In genomic region chr22:21922370-21923162, GRCh38 we compare ENCODE assay signal across 22 cellular contexts.
"Had no signal": no experiment of that assay in that cellular context is flagged by ENCODE, and none has a peak within 500 bp of the region (broad histone marks: within the 10 kb centered on the region; RNA-seq: fewer than 3 reads in every experiment).

No MANE protein-coding gene starts in this region.

- H3K27me3 ChIP-seq: esophagus squamous epithelium, gastrocnemius medialis, testis had no signal

- ATAC-seq: activated naive CD8-positive, alpha-beta T cell treated with anti-CD3 and anti-CD28 coated beads, Interleukin-2, amount 50 U/mL, for 24 hours; activated T-cell treated with anti-CD3 and anti-CD28 coated beads, Interleukin-2, amount 50 U/mL, for 72 hours; gastrocnemius medialis; left cardiac atrium had no signal

- H3K36me3 ChIP-seq: gastrocnemius medialis had no signal

- H3K36me3 Mint-ChIP-seq: activated naive CD4-positive, alpha-beta T cell treated with anti-CD3 and anti-CD28 coated beads, Interleukin-2, amount 10 ng/mL, durations not matched to agents 7 days and 5 days had no signal

- FAIRE-seq: islet of Langerhans had no signal

- H3K4me3 Mint-ChIP-seq: activated CD4-positive, alpha-beta memory T cell treated with anti-CD3 and anti-CD28 coated beads, Interleukin-2, amount 10 ng/mL, durations not matched to agents 7 days and 5 days; activated CD4-positive, alpha-beta T cell treated with anti-CD3 and anti-CD28 coated beads, Interleukin-2, amount 10 ng/mL, durations not matched to agents 24 days and 14 days; activated naive CD4-positive, alpha-beta T cell treated with anti-CD3 and anti-CD28 coated beads, Interleukin-2, amount 10 ng/mL, durations not matched to agents 7 days and 5 days; activated naive CD8-positive, alpha-beta T cell treated with anti-CD3 and anti-CD28 coated beads, Interleukin-2, amount 50 U/mL, for 24 hours; activated T-cell treated with anti-CD3 and anti-CD28 coated beads, Interleukin-2, amount 50 U/mL, for 72 hours; memory B cell; nephron; T-helper 1 cell treated with Interleukin-12 subunit alpha and Interleukin-12 subunit beta and Interleukin-4 antibody, amounts not matched to agents 30 μg/mL and 1 μg/mL, for 36 hours had no signal

- H3K9me3 Mint-ChIP-seq: activated CD4-positive, alpha-beta memory T cell treated with anti-CD3 and anti-CD28 coated beads, Interleukin-2, amount 10 ng/mL, durations not matched to agents 7 days and 5 days; activated CD4-positive, alpha-beta T cell treated with anti-CD3 and anti-CD28 coated beads, Interleukin-2, amount 10 ng/mL, durations not matched to agents 24 days and 14 days; activated naive CD4-positive, alpha-beta T cell treated with anti-CD3 and anti-CD28 coated beads, Interleukin-2, amount 10 ng/mL, durations not matched to agents 7 days and 5 days; activated naive CD8-positive, alpha-beta T cell treated with anti-CD3 and anti-CD28 coated beads, Interleukin-2, amount 50 U/mL, for 24 hours; activated T-cell treated with anti-CD3 and anti-CD28 coated beads, Interleukin-2, amount 50 U/mL, for 72 hours; memory B cell; nephron; T-helper 1 cell treated with Interleukin-12 subunit alpha and Interleukin-12 subunit beta and Interleukin-4 antibody, amounts not matched to agents 30 μg/mL and 1 μg/mL, for 36 hours had no signal

- H3K4me3 ChIP-seq: esophagus squamous epithelium, gastrocnemius medialis, testis had no signal

- H3K4me1 Mint-ChIP-seq: activated CD4-positive, alpha-beta memory T cell treated with anti-CD3 and anti-CD28 coated beads, Interleukin-2, amount 10 ng/mL, durations not matched to agents 7 days and 5 days; activated CD4-positive, alpha-beta T cell treated with anti-CD3 and anti-CD28 coated beads, Interleukin-2, amount 10 ng/mL, durations not matched to agents 24 days and 14 days; activated naive CD4-positive, alpha-beta T cell treated with anti-CD3 and anti-CD28 coated beads, Interleukin-2, amount 10 ng/mL, durations not matched to agents 7 days and 5 days; activated naive CD8-positive, alpha-beta T cell treated with anti-CD3 and anti-CD28 coated beads, Interleukin-2, amount 50 U/mL, for 24 hours had no signal

- DNase-seq: activated CD4-positive, alpha-beta memory T cell treated with anti-CD3 and anti-CD28 coated beads, Interleukin-2, amount 10 ng/mL, durations not matched to agents 7 days and 5 days; activated CD4-positive, alpha-beta T cell treated with anti-CD3 and anti-CD28 coated beads, Interleukin-2, amount 10 ng/mL, durations not matched to agents 24 days and 14 days; activated effector memory CD4-positive, alpha-beta T cell treated with anti-CD3 and anti-CD28 coated beads, Interleukin-2, amount 50 U/mL, for 16 hours; activated naive CD4-positive, alpha-beta T cell treated with anti-CD3 and anti-CD28 coated beads, Interleukin-2, amount 10 ng/mL, durations not matched to agents 7 days and 5 days; activated naive CD8-positive, alpha-beta T cell treated with anti-CD3 and anti-CD28 coated beads, Interleukin-2, amount 50 U/mL, for 24 hours; activated T-cell treated with anti-CD3 and anti-CD28 coated beads, Interleukin-2, amount 50 U/mL, for 72 hours; dermis blood vessel endothelial cell; effector CD8-positive, alpha-beta T cell; esophagus squamous epithelium; gastrocnemius medialis; hippocampal formation; left cardiac atrium; occipital lobe; retina; stimulated activated CD4-positive, alpha-beta T cell treated with anti-CD3 and anti-CD28 coated beads, Interleukin-2, amount 100 ng/mL, for 48 hours; stimulated activated naive CD4-positive, alpha-beta T cell; T1000; testis had no signal

- H3K9me3 ChIP-seq: esophagus squamous epithelium, gastrocnemius medialis, testis had no signal

- H3K27ac Mint-ChIP-seq: activated CD4-positive, alpha-beta memory T cell treated with anti-CD3 and anti-CD28 coated beads, Interleukin-2, amount 10 ng/mL, durations not matched to agents 7 days and 5 days; activated CD4-positive, alpha-beta T cell treated with anti-CD3 and anti-CD28 coated beads, Interleukin-2, amount 10 ng/mL, durations not matched to agents 24 days and 14 days; activated naive CD4-positive, alpha-beta T cell treated with anti-CD3 and anti-CD28 coated beads, Interleukin-2, amount 10 ng/mL, durations not matched to agents 7 days and 5 days; activated naive CD8-positive, alpha-beta T cell treated with anti-CD3 and anti-CD28 coated beads, Interleukin-2, amount 50 U/mL, for 24 hours; activated T-cell treated with anti-CD3 and anti-CD28 coated beads, Interleukin-2, amount 50 U/mL, for 72 hours; memory B cell; nephron; T-helper 1 cell treated with Interleukin-12 subunit alpha and Interleukin-12 subunit beta and Interleukin-4 antibody, amounts not matched to agents 30 μg/mL and 1 μg/mL, for 36 hours had no signal

- H3K27me3 Mint-ChIP-seq: activated CD4-positive, alpha-beta memory T cell treated with anti-CD3 and anti-CD28 coated beads, Interleukin-2, amount 10 ng/mL, durations not matched to agents 7 days and 5 days; activated CD4-positive, alpha-beta T cell treated with anti-CD3 and anti-CD28 coated beads, Interleukin-2, amount 10 ng/mL, durations not matched to agents 24 days and 14 days; activated naive CD4-positive, alpha-beta T cell treated with anti-CD3 and anti-CD28 coated beads, Interleukin-2, amount 10 ng/mL, durations not matched to agents 7 days and 5 days; activated naive CD8-positive, alpha-beta T cell treated with anti-CD3 and anti-CD28 coated beads, Interleukin-2, amount 50 U/mL, for 24 hours; memory B cell had no signal

- H3K27ac ChIP-seq: esophagus squamous epithelium, gastrocnemius medialis, testis had no signal

- H3K4me1 ChIP-seq: gastrocnemius medialis had no signal
